In the genomic region with DNA sequence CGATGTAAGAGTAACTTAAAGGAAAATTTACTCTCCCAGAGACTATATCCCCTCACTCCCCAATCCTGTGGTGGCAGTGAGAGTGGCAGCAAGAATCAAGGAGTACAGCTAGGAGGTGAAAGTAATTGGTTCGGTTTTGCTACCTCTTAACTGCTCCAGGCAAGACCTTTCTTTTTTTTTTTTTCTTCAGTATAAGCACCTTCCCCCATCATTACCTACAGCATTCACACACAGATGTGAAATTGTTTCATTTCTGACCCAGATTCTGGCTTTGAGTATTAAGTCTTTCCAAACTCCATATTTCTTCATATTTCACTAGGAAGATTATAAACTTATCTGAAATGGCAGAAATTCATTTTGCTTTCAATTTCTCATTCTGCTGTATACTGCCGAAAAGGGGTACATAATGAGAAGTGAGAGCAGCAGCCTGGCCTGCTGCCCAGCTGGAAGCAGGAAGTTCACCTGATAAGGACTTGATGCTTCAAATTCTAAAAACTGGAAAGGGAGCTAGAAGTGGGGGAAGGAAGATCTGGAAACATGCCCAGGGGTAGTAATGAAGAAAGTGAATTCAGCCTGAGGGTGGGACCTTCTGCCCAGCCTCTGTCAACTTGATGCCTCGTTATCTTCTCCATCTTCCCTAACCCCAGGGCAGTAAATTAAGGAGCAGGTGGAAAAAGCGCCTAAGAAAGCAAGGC, we compare ENCODE assay signal across 9 cellular contexts.
A peak's percentile ranks its signal among the peaks of the same experiment; 100 is the strongest.
DNase-seq lines count a peak whose midpoint lies in the region; ATAC-seq and TF ChIP-seq lines count a peak whose summit lies in the region.
"Had no signal": no experiment of that assay in that cellular context is flagged by ENCODE, and none has a peak within 500 bp of the region (broad histone marks: within the 10 kb centered on the region; RNA-seq: fewer than 3 reads in every experiment).

No MANE protein-coding gene starts in this region.

- no peaks in the 10 kb centered on the region for H3K79me2 ChIP-seq in Karpas-422 (ENCODE audit: low read length)

- POLR2A ChIA-PET in activated CD4-positive, alpha-beta memory T cell treated with anti-CD3 and anti-CD28 coated beads for 36 hours (lab: Charles Lee) = no interaction called here

- H4K20me1 ChIP-seq in Karpas-422 (ENCODE audit: insufficient read depth, low read depth, low read length) = no peaks in the 10 kb centered on the region

- no peaks in the 10 kb centered on the region for H3K27me3 ChIP-seq in Karpas-422 (ENCODE audit: low read length)

- no peaks in the 10 kb centered on the region for H3K9me2 ChIP-seq in Karpas-422 (replicated peaks; ENCODE audit: insufficient read depth, low read length)

- no peak overlapping the region for H3K9ac ChIP-seq in Karpas-422 (ENCODE audit: low read length)

- peak overlapping the region; percentile 44 for H3K4me2 ChIP-seq in Karpas-422 (ENCODE audit: low read depth, low read length, poor library complexity, severe bottlenecking)

- H3K27ac ChIP-seq in Karpas-422 (ENCODE audit: low read length) = peak overlapping the region; percentile 63; the same call in 1 of the 2 replicates

- H3K27ac Mint-ChIP-seq in activated naive CD8-positive, alpha-beta T cell treated with anti-CD3 and anti-CD28 coated beads for 36 hours = peak overlapping the region; percentile 11
- no peak overlapping the region for H3K27ac Mint-ChIP-seq in activated CD4-positive, alpha-beta memory T cell treated with anti-CD3 and anti-CD28 coated beads for 36 hours
- H3K27ac Mint-ChIP-seq: nephron had no signal

- CTCF ChIA-PET in activated CD4-positive, alpha-beta memory T cell treated with anti-CD3 and anti-CD28 coated beads for 36 hours (lab: Charles Lee) = no interaction called here

- H3K36me3 Mint-ChIP-seq in activated naive CD8-positive, alpha-beta T cell treated with anti-CD3 and anti-CD28 coated beads for 36 hours = peaks cover 14% of the 10 kb centered on the region
- peaks cover 13% of the 10 kb centered on the region for H3K36me3 Mint-ChIP-seq in activated CD4-positive, alpha-beta memory T cell treated with anti-CD3 and anti-CD28 coated beads for 36 hours

- no peak for TF ChIP-seq CTCF in GM12865 (IDR thresholded peaks at IDR 0.05; ENCODE audit: insufficient read depth, low read depth, low read length, missing control alignments)

- no peak overlapping the region for H2AFZ ChIP-seq in Karpas-422 (ENCODE audit: low read length)

- no peaks in the 10 kb centered on the region for H3K9me3 Mint-ChIP-seq in activated naive CD8-positive, alpha-beta T cell treated with anti-CD3 and anti-CD28 coated beads for 36 hours
- H3K9me3 Mint-ChIP-seq in activated CD4-positive, alpha-beta memory T cell treated with anti-CD3 and anti-CD28 coated beads for 36 hours = no peaks in the 10 kb centered on the region
- H3K9me3 Mint-ChIP-seq: nephron had no signal

- H3K36me3 ChIP-seq in Karpas-422 (ENCODE audit: insufficient read depth, low read length) = 0 out of 2 replicates have a peak, but pooled peaks cover 2% of the 10 kb centered on the region

- no peak overlapping the region for H3K4me3 Mint-ChIP-seq in activated naive CD8-positive, alpha-beta T cell treated with anti-CD3 and anti-CD28 coated beads for 36 hours
- no peak overlapping the region for H3K4me3 Mint-ChIP-seq in activated CD4-positive, alpha-beta memory T cell treated with anti-CD3 and anti-CD28 coated beads for 36 hours
- H3K4me3 Mint-ChIP-seq: nephron had no signal

- intact Hi-C loops in activated CD4-positive, alpha-beta memory T cell treated with anti-CD3 and anti-CD28 coated beads for 36 hours (cut with micrococcal nuclease) = no loop called here

- H3K4me3 ChIP-seq in GM12865 (ENCODE audit: low read depth, low read length) (peak overlapping the region; percentile 47), Karpas-422 (ENCODE audit: low read length) (no peak overlapping the region)

- peaks cover 5% of the 10 kb centered on the region for H3K4me1 Mint-ChIP-seq in activated naive CD8-positive, alpha-beta T cell treated with anti-CD3 and anti-CD28 coated beads for 36 hours
- no peaks in the 10 kb centered on the region for H3K4me1 Mint-ChIP-seq in activated CD4-positive, alpha-beta memory T cell treated with anti-CD3 and anti-CD28 coated beads for 36 hours (ENCODE audit: low read depth)

- ATAC-seq in GM18517 (IDR thresholded peaks at IDR 0.05; ENCODE audit: unreplicated experiment) (no peak), GM21528 (IDR thresholded peaks at IDR 0.05; ENCODE audit: low FRiP score, unreplicated experiment) (no peak)

- H3K9me3 ChIP-seq in Karpas-422 (ENCODE audit: low read length) = no peaks in the 10 kb centered on the region

- H3K27me3 Mint-ChIP-seq in activated naive CD8-positive, alpha-beta T cell treated with anti-CD3 and anti-CD28 coated beads for 36 hours = no peaks in the 10 kb centered on the region
- no peaks in the 10 kb centered on the region for H3K27me3 Mint-ChIP-seq in activated CD4-positive, alpha-beta memory T cell treated with anti-CD3 and anti-CD28 coated beads for 36 hours

- peaks cover 14% of the 10 kb centered on the region for H3K4me1 ChIP-seq in Karpas-422 (ENCODE audit: low read length)

- DNase-seq in GM12865 (ENCODE audit: low read depth) (peak; percentile 75), Karpas-422 (no peak), mucosa of gallbladder (ENCODE audit: low spot score) (peak; percentile 15), UCSD-AML1 (lab: John Stamatoyannopoulos, UW; ENCODE audit: unreplicated experiment) (no peak)
- no peak for DNase-seq in activated naive CD8-positive, alpha-beta T cell treated with anti-CD3 and anti-CD28 coated beads for 36 hours
- DNase-seq in activated CD4-positive, alpha-beta memory T cell treated with anti-CD3 and anti-CD28 coated beads for 36 hours = no peak

Comparison
In these comparisons a context has a peak if more than half of its experiments do, and no peak if none do; other contexts are left out.
1. DNase-seq: peak in GM12865 (single experiment) and mucosa of gallbladder (single experiment); none in Karpas-422 (single experiment), activated naive CD8-positive, alpha-beta T cell treated with anti-CD3 and anti-CD28 coated beads for 36 hours (single experiment), activated CD4-positive, alpha-beta memory T cell treated with anti-CD3 and anti-CD28 coated beads for 36 hours (single experiment) and UCSD-AML1 (single experiment).